ENCODE assay signal across 1 cellular context in the genomic region with DNA sequence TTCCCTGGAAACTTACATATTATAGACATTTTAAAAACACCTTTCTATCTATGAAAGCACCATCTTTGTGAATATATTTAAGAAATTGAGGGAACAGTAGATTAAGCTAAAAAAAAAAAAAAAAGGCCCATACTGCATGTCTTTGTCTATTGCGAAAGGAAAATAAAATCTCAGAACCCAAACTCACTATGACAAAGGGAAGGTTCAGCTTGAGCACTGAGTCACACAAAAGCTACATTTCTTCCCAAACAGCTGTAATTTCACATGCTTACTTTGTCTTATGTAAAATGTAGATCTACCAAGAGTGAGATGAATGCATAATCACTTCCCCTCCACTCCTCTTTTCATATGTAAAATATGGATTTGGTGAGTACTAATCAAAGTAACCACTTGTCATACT.
TF ChIP-seq lines count a peak whose summit lies in the region.

No MANE protein-coding gene starts in this region.

TF ChIP-seq in GM23338, 12 proteins besides CTCF, POLR2A, EP300 and RAD21:
- TF ChIP-seq, protein P1, sequence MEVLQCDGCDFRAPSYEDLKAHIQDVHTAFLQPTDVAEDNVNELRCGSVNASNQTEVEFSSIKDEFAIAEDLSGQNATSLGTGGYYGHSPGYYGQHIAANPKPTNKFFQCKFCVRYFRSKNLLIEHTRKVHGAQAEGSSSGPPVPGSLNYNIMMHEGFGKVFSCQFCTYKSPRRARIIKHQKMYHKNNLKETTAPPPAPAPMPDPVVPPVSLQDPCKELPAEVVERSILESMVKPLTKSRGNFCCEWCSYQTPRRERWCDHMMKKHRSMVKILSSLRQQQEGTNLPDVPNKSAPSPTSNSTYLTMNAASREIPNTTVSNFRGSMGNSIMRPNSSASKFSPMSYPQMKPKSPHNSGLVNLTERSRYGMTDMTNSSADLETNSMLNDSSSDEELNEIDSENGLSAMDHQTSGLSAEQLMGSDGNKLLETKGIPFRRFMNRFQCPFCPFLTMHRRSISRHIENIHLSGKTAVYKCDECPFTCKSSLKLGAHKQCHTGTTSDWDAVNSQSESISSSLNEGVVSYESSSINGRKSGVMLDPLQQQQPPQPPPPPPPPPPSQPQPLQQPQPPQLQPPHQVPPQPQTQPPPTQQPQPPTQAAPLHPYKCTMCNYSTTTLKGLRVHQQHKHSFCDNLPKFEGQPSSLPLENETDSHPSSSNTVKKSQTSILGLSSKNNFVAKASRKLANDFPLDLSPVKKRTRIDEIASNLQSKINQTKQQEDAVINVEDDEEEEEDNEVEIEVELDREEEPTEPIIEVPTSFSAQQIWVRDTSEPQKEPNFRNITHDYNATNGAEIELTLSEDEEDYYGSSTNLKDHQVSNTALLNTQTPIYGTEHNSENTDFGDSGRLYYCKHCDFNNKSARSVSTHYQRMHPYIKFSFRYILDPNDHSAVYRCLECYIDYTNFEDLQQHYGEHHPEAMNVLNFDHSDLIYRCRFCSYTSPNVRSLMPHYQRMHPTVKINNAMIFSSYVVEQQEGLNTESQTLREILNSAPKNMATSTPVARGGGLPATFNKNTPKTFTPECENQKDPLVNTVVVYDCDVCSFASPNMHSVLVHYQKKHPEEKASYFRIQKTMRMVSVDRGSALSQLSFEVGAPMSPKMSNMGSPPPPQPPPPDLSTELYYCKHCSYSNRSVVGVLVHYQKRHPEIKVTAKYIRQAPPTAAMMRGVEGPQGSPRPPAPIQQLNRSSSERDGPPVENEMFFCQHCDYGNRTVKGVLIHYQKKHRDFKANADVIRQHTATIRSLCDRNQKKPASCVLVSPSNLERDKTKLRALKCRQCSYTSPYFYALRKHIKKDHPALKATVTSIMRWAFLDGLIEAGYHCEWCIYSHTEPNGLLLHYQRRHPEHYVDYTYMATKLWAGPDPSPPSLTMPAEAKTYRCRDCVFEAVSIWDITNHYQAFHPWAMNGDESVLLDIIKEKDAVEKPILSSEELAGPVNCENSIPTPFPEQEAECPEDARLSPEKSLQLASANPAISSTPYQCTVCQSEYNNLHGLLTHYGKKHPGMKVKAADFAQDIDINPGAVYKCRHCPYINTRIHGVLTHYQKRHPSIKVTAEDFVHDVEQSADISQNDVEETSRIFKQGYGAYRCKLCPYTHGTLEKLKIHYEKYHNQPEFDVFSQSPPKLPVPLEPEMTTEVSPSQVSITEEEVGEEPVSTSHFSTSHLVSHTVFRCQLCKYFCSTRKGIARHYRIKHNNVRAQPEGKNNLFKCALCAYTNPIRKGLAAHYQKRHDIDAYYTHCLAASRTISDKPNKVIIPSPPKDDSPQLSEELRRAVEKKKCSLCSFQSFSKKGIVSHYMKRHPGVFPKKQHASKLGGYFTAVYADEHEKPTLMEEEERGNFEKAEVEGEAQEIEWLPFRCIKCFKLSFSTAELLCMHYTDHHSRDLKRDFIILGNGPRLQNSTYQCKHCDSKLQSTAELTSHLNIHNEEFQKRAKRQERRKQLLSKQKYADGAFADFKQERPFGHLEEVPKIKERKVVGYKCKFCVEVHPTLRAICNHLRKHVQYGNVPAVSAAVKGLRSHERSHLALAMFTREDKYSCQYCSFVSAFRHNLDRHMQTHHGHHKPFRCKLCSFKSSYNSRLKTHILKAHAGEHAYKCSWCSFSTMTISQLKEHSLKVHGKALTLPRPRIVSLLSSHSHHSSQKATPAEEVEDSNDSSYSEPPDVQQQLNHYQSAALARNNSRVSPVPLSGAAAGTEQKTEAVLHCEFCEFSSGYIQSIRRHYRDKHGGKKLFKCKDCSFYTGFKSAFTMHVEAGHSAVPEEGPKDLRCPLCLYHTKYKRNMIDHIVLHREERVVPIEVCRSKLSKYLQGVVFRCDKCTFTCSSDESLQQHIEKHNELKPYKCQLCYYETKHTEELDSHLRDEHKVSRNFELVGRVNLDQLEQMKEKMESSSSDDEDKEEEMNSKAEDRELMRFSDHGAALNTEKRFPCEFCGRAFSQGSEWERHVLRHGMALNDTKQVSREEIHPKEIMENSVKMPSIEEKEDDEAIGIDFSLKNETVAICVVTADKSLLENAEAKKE (CRISPR knock-in tag; IDR thresholded peaks at IDR 0.05): no peak
- TF ChIP-seq NANOG (IDR thresholded peaks at IDR 0.05; ENCODE audit: borderline replicate concordance) (no peak), CREB1 (CRISPR knock-in tag; IDR thresholded peaks at IDR 0.05; ENCODE audit: low read depth) (no peak), EZH2phosphoT487 (IDR thresholded peaks at IDR 0.05; ENCODE audit: unreplicated experiment) (no peak), STAT1 (IDR thresholded peaks at IDR 0.05; ENCODE audit: unreplicated experiment) (no peak), POLR2AphosphoS5 (IDR thresholded peaks at IDR 0.05; ENCODE audit: low read depth) (no peak), ZNF114 (CRISPR knock-in tag; IDR thresholded peaks at IDR 0.05) (no peak), EZH2 (IDR thresholded peaks at IDR 0.05; ENCODE audit: low read depth, unreplicated experiment) (no peak), ZNF331 (CRISPR knock-in tag; IDR thresholded peaks at IDR 0.05; ENCODE audit: low read depth) (no peak), JUNB (IDR thresholded peaks at IDR 0.05; ENCODE audit: unreplicated experiment) (no peak)
- TF ChIP-seq, protein P2, sequence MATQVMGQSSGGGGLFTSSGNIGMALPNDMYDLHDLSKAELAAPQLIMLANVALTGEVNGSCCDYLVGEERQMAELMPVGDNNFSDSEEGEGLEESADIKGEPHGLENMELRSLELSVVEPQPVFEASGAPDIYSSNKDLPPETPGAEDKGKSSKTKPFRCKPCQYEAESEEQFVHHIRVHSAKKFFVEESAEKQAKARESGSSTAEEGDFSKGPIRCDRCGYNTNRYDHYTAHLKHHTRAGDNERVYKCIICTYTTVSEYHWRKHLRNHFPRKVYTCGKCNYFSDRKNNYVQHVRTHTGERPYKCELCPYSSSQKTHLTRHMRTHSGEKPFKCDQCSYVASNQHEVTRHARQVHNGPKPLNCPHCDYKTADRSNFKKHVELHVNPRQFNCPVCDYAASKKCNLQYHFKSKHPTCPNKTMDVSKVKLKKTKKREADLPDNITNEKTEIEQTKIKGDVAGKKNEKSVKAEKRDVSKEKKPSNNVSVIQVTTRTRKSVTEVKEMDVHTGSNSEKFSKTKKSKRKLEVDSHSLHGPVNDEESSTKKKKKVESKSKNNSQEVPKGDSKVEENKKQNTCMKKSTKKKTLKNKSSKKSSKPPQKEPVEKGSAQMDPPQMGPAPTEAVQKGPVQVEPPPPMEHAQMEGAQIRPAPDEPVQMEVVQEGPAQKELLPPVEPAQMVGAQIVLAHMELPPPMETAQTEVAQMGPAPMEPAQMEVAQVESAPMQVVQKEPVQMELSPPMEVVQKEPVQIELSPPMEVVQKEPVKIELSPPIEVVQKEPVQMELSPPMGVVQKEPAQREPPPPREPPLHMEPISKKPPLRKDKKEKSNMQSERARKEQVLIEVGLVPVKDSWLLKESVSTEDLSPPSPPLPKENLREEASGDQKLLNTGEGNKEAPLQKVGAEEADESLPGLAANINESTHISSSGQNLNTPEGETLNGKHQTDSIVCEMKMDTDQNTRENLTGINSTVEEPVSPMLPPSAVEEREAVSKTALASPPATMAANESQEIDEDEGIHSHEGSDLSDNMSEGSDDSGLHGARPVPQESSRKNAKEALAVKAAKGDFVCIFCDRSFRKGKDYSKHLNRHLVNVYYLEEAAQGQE (IDR thresholded peaks at IDR 0.05; ENCODE audit: unreplicated experiment): no peak
- TF ChIP-seq, protein P3, sequence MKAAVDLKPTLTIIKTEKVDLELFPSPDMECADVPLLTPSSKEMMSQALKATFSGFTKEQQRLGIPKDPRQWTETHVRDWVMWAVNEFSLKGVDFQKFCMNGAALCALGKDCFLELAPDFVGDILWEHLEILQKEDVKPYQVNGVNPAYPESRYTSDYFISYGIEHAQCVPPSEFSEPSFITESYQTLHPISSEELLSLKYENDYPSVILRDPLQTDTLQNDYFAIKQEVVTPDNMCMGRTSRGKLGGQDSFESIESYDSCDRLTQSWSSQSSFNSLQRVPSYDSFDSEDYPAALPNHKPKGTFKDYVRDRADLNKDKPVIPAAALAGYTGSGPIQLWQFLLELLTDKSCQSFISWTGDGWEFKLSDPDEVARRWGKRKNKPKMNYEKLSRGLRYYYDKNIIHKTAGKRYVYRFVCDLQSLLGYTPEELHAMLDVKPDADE (IDR thresholded peaks at IDR 0.05): no peak
